Comparison of ENCODE assay signal across 21 cellular contexts in genomic region chr5:176694631-176695030, GRCh38. TPM values are rescaled to one million over a fixed set of nuclear protein-coding genes. Genes with fewer than 3 reads are reported as not detected.
DNase-seq lines count a peak whose midpoint lies in the region; ATAC-seq and TF ChIP-seq lines count a peak whose summit lies in the region.
"Had no signal": no experiment of that assay in that cellular context is flagged by ENCODE, and none has a peak within 500 bp of the region (broad histone marks: within the 10 kb centered on the region; RNA-seq: fewer than 3 reads in every experiment).

No MANE protein-coding gene starts in this region.

- peaks cover 3% of the 10 kb centered on the region for H3K9me3 ChIP-seq in left ventricle myocardium inferior (replicated peaks)
- H3K9me3 ChIP-seq: BE2C, BLaER1 had no signal

- peak overlapping the region; percentile 27 for H3K27ac ChIP-seq in left ventricle myocardium inferior (replicated peaks)
- H3K27ac ChIP-seq: BLaER1 had no signal

- no peak for ATAC-seq in Right ventricle myocardium inferior
- ATAC-seq in natural killer cell = no peak
- no peak for ATAC-seq in stimulated activated memory B cell treated with anti-CD40 and anti-IgM and Interleukin-4, amounts not matched to agents 10 μg/mL and 1 μg/mL and 100 μg/mL, for 72 hours
- ATAC-seq: GM12878 had no signal

- no peak for TF ChIP-seq CTCF in left ventricle myocardium inferior (IDR thresholded peaks at IDR 0.05; ENCODE audit: borderline replicate concordance)
- no peak for TF ChIP-seq CTCF in progenitor cell of endocrine pancreas (IDR thresholded peaks at IDR 0.05; ENCODE audit: unreplicated experiment)
- no peak for TF ChIP-seq CTCF in natural killer cell (IDR thresholded peaks at IDR 0.05)

- H3K27me3 Mint-ChIP-seq in progenitor cell of endocrine pancreas (peaks cover 43% of the 10 kb centered on the region), natural killer cell (ENCODE audit: low read depth in 2 of 2) (peaks cover 60 to 86% of the 10 kb centered on the region in 2 donors)
- peaks cover 92% of the 10 kb centered on the region for H3K27me3 Mint-ChIP-seq in stimulated activated memory B cell treated with anti-CD40 and anti-IgM and Interleukin-4, amounts not matched to agents 10 μg/mL and 1 μg/mL and 100 μg/mL, for 72 hours

- H3K36me3 Mint-ChIP-seq in progenitor cell of endocrine pancreas (ENCODE audit: insufficient read depth) = no peaks in the 10 kb centered on the region
- H3K36me3 Mint-ChIP-seq in natural killer cell = no peaks in the 10 kb centered on the region
- H3K36me3 Mint-ChIP-seq in stimulated activated memory B cell treated with anti-CD40 and anti-IgM and Interleukin-4, amounts not matched to agents 10 μg/mL and 1 μg/mL and 100 μg/mL, for 72 hours = no peaks in the 10 kb centered on the region
- H3K36me3 Mint-ChIP-seq: CD14-positive monocyte; CD4-positive, alpha-beta memory T cell; CD4-positive, CD25-positive, alpha-beta regulatory T cell; CD8-positive, alpha-beta memory T cell had no signal

- no peak overlapping the region for H3K4me3 ChIP-seq in left ventricle myocardium inferior
- H3K4me3 ChIP-seq: BLaER1, GM12878 had no signal

- H3K27ac Mint-ChIP-seq in progenitor cell of endocrine pancreas (peak overlapping the region; percentile 35), natural killer cell (no peak overlapping the region)
- H3K27ac Mint-ChIP-seq in stimulated activated memory B cell treated with anti-CD40 and anti-IgM and Interleukin-4, amounts not matched to agents 10 μg/mL and 1 μg/mL and 100 μg/mL, for 72 hours = no peak overlapping the region
- H3K27ac Mint-ChIP-seq: CD14-positive monocyte; CD4-positive, alpha-beta memory T cell; CD4-positive, CD25-positive, alpha-beta regulatory T cell; CD8-positive, alpha-beta memory T cell had no signal

- H3K4me3 Mint-ChIP-seq in progenitor cell of endocrine pancreas (ENCODE audit: low read depth) (no peak overlapping the region), natural killer cell (no peak overlapping the region)
- H3K4me3 Mint-ChIP-seq in stimulated activated memory B cell treated with anti-CD40 and anti-IgM and Interleukin-4, amounts not matched to agents 10 μg/mL and 1 μg/mL and 100 μg/mL, for 72 hours = no peak overlapping the region
- H3K4me3 Mint-ChIP-seq: CD14-positive monocyte; CD4-positive, alpha-beta memory T cell; CD4-positive, CD25-positive, alpha-beta regulatory T cell; CD8-positive, alpha-beta memory T cell had no signal

- DNase-seq in left ventricle myocardium inferior (no peak), Right ventricle myocardium inferior (ENCODE audit: missing footprints) (no peak), progenitor cell of endocrine pancreas (ENCODE audit: low spot score, unreplicated experiment) (no peak), natural killer cell (no peak)
- DNase-seq: 8988T; ACHN; BE2C; CD4-positive, alpha-beta memory T cell; CD4-positive, CD25-positive, alpha-beta regulatory T cell; CD8-positive, alpha-beta memory T cell; COR-L47; DMS 273 treated with DMSO at 0.1 percent for 48 hours; DMS153; DMS53; DND-41; EL; GDM1 had no signal

- H3K9me3 Mint-ChIP-seq in progenitor cell of endocrine pancreas (ENCODE audit: low read depth) (no peaks in the 10 kb centered on the region), natural killer cell (no peaks in the 10 kb centered on the region)
- H3K9me3 Mint-ChIP-seq in stimulated activated memory B cell treated with anti-CD40 and anti-IgM and Interleukin-4, amounts not matched to agents 10 μg/mL and 1 μg/mL and 100 μg/mL, for 72 hours = no peaks in the 10 kb centered on the region

- peaks cover 17% of the 10 kb centered on the region for H3K4me1 ChIP-seq in left ventricle myocardium inferior
- H3K4me1 ChIP-seq: BE2C, BLaER1 had no signal

- H3K27me3 ChIP-seq in left ventricle myocardium inferior (ENCODE audit: low read depth) = peaks cover 98% of the 10 kb centered on the region
- H3K27me3 ChIP-seq: BE2C had no signal

- intact Hi-C loops in left ventricle myocardium inferior (cut with micrococcal nuclease) (no loop called here), Right ventricle myocardium inferior (cut with DNase I) (no loop called here), natural killer cell (cut with micrococcal nuclease) (no loop called here)

- H3K4me1 Mint-ChIP-seq in progenitor cell of endocrine pancreas (ENCODE audit: low read depth) (peaks cover 44% of the 10 kb centered on the region), natural killer cell (no peaks in the 10 kb centered on the region)
- H3K4me1 Mint-ChIP-seq in stimulated activated memory B cell treated with anti-CD40 and anti-IgM and Interleukin-4, amounts not matched to agents 10 μg/mL and 1 μg/mL and 100 μg/mL, for 72 hours = no peaks in the 10 kb centered on the region
- H3K4me1 Mint-ChIP-seq: CD4-positive, alpha-beta memory T cell; CD8-positive, alpha-beta memory T cell had no signal

- H3K36me3 ChIP-seq in left ventricle myocardium inferior = no peaks in the 10 kb centered on the region
- H3K36me3 ChIP-seq: BE2C, BLaER1 had no signal

RNA-seq across cellular contexts. Expression of gene TSPAN17, which starts 47.3 kb away (rescaled TPM):
- total RNA-seq in left ventricle myocardium inferior (31.0 TPM), Right ventricle myocardium inferior (30.0 TPM), progenitor cell of endocrine pancreas (37.3 and 37.5 TPM in 2 replicates), natural killer cell (10 to 100 TPM; 24.1 to 29.4 (median 24.6) TPM)
